8 cellular contexts compared by ENCODE assay signal in genomic region chr13:113364371-113364932, GRCh38. TPM values are rescaled to one million over a fixed set of nuclear protein-coding genes. Genes with fewer than 3 reads are reported as not detected.
DNase-seq lines count a peak whose midpoint lies in the region; ATAC-seq, FAIRE-seq and TF ChIP-seq lines count a peak whose summit lies in the region.

No MANE protein-coding gene starts in this region.

- no peaks in the 10 kb centered on the region for H3K9me3 Mint-ChIP-seq in astrocyte (ENCODE audit: unreplicated experiment)

- H3K9me2 ChIP-seq in HCT116 (ENCODE audit: insufficient read depth): no peaks in the 10 kb centered on the region

- H3K9me3 ChIP-seq in HCT116 (ENCODE audit: control insufficient read depth in 1 of 2, insufficient read depth in 1 of 2, low read depth in 1 of 2, low read length in 2 of 2) (no peaks in the 10 kb centered on the region), astrocyte (ENCODE audit: insufficient read depth, low read depth, low read length) (no peaks in the 10 kb centered on the region), stomach smooth muscle (ENCODE audit: control insufficient read depth in 2 of 2, low read length in 2 of 2) (no peaks in the 10 kb centered on the region)

- no peak overlapping the region for H3K4me3 Mint-ChIP-seq in astrocyte (ENCODE audit: unreplicated experiment)

- H3K36me3 Mint-ChIP-seq in astrocyte (ENCODE audit: low read depth, unreplicated experiment): no peaks in the 10 kb centered on the region

- no peak for TF ChIP-seq POLR2A in HCT116 (IDR thresholded peaks at IDR 0.05; ENCODE audit: borderline replicate concordance, extremely low read depth, insufficient read depth, insufficient read length)
- no peak for TF ChIP-seq POLR2A in GM12892 (IDR thresholded peaks at IDR 0.05; ENCODE audit: low read depth, low read length)

- TF ChIP-seq RAD21 in HCT116 (IDR thresholded peaks at IDR 0.05; ENCODE audit: low read depth): no peak

- H3K27ac ChIP-seq in HCT116 (ENCODE audit: low read depth, low read length) (peak overlapping the region; percentile 40), astrocyte (ENCODE audit: low read depth, low read length) (no peak overlapping the region), stomach smooth muscle (ENCODE audit: low read length) (peak overlapping the region; percentile 69)

- no peak for DNase-seq in HCT116 (ENCODE audit: low read depth, low spot score)
- no peak for DNase-seq in astrocyte (ENCODE audit: low read depth)
- peak; percentile 55 for DNase-seq in left lobe of liver (ENCODE audit: low spot score)
- DNase-seq in amniotic stem cell (lab: John Stamatoyannopoulos, UW): no peak
- no peak for DNase-seq in GDM1 (lab: John Stamatoyannopoulos, UW)
- DNase-seq in GM19240 (ENCODE audit: insufficient read length, low spot score): no peak
- DNase-seq in GM12892 (ENCODE audit: insufficient read length): no peak

- H3K79me2 ChIP-seq in HCT116 (ENCODE audit: insufficient read depth, low read length): peaks cover 10% of the 10 kb centered on the region
- H3K79me2 ChIP-seq in astrocyte (ENCODE audit: insufficient read depth, low read length): no peaks in the 10 kb centered on the region

- no peak for TF ChIP-seq CTCF in HCT116 (IDR thresholded peaks at IDR 0.05 in 2 of 3, conservative IDR thresholded peaks at IDR 0.05 in 1 of 3; ENCODE audit: borderline replicate concordance in 1 of 3, insufficient read depth in 1 of 3, low read depth in 2 of 3, low read length in 2 of 3)
- TF ChIP-seq CTCF in astrocyte (IDR thresholded peaks at IDR 0.05; ENCODE audit: insufficient read depth, low read depth, low read length): no peak

- H3K4me3 ChIP-seq in HCT116 (replicated peaks in 1 of 2; ENCODE audit: low read depth in 1 of 2, low read length in 2 of 2) (0 out of 4 replicates have a peak overlapping the region, but pooled peaks of 1 of the 2 experiments have one; percentile 9), astrocyte (ENCODE audit: insufficient read depth, low read depth, low read length) (no peak overlapping the region), stomach smooth muscle (ENCODE audit: low read length in 2 of 2) (peak overlapping the region; percentile 53 to 75)

- BruUV-seq in HCT116 (replicated peaks; lab: Mats Ljungman, UMichigan): no TSS peak

- intact Hi-C loops in HCT116 (cut with micrococcal nuclease): loop anchor here (5.0 kb wide), 1 partner anchor 67 kb away; the partner anchor contains the start of gene LAMP1

- no peak for FAIRE-seq in astrocyte (lab: Jason Lieb, UNC)
- no peak for FAIRE-seq in GM12892 (lab: Jason Lieb, UNC)

- peaks cover 10 to 14% of the 10 kb centered on the region in 2 experiments for H3K4me1 ChIP-seq in HCT116 (ENCODE audit: control insufficient read depth in 1 of 2, insufficient read depth in 2 of 2, low read length in 2 of 2)
- no peaks in the 10 kb centered on the region for H3K4me1 ChIP-seq in astrocyte (ENCODE audit: insufficient read depth, low read length)
- peaks cover 14% of the 10 kb centered on the region for H3K4me1 ChIP-seq in stomach smooth muscle (ENCODE audit: control insufficient read depth, insufficient read depth, low read length)

- H3K9ac ChIP-seq in HCT116 (ENCODE audit: low read length) (0 out of 2 replicates have a peak overlapping the region, but pooled peaks have one; percentile 20), astrocyte (ENCODE audit: low read length) (no peak overlapping the region), stomach smooth muscle (ENCODE audit: low read length in 2 of 2) (peak overlapping the region; percentile 77 to 79)

- POLR2A ChIA-PET in HCT116 (lab: Charles Lee): no interaction called here

- H3K4me2 ChIP-seq in HCT116 (ENCODE audit: low read length) (peak overlapping the region; percentile 52), astrocyte (ENCODE audit: low read length) (no peak overlapping the region)

- no peaks in the 10 kb centered on the region for H4K20me1 ChIP-seq in HCT116 (ENCODE audit: insufficient read depth)
- H4K20me1 ChIP-seq in astrocyte (ENCODE audit: insufficient read depth, low read length): no peaks in the 10 kb centered on the region

- ATAC-seq in HCT116 (no peak), left lobe of liver (no peak)

- no peaks in the 10 kb centered on the region for H3K4me1 Mint-ChIP-seq in astrocyte (ENCODE audit: low read depth, unreplicated experiment)

- peaks cover 55% of the 10 kb centered on the region for H3K27me3 Mint-ChIP-seq in astrocyte (ENCODE audit: low read depth, unreplicated experiment)

- no peaks in the 10 kb centered on the region for H3K27me3 ChIP-seq in HCT116 (ENCODE audit: insufficient read depth, low read length)
- H3K27me3 ChIP-seq in astrocyte (ENCODE audit: insufficient read depth, low read length): peaks cover 32% of the 10 kb centered on the region
- no peaks in the 10 kb centered on the region for H3K27me3 ChIP-seq in stomach smooth muscle (ENCODE audit: control insufficient read depth in 1 of 2, insufficient read depth in 2 of 2, low read length in 2 of 2)

- no peak overlapping the region for H3K27ac Mint-ChIP-seq in astrocyte (ENCODE audit: unreplicated experiment)

- CTCF ChIA-PET in HCT116 (lab: Charles Lee): interaction anchor here (1.4 kb wide), 1 partner anchor 29 kb away, joined by 3 read pairs; no protein-coding TSS in a partner anchor

- 0 out of 4 replicates have a peak, but pooled peaks cover 0 to 3% of the 10 kb centered on the region in 2 experiments for H3K36me3 ChIP-seq in HCT116 (ENCODE audit: control insufficient read depth in 1 of 2, insufficient read depth in 2 of 2, low read length in 2 of 2)
- H3K36me3 ChIP-seq in astrocyte (ENCODE audit: insufficient read depth, low read length): no peaks in the 10 kb centered on the region
- no peaks in the 10 kb centered on the region for H3K36me3 ChIP-seq in stomach smooth muscle (ENCODE audit: control insufficient read depth in 2 of 2, insufficient read depth in 2 of 2, low read length in 2 of 2)

- RAD21 ChIA-PET in HCT116 (lab: Charles Lee; ENCODE audit: low non-redundant PET in 1 of 2, low total read pairs in 2 of 2, uncharacterized antibody in 2 of 2, unreplicated experiment in 2 of 2): no interaction called here

- no peak overlapping the region for H2AFZ ChIP-seq in HCT116 (ENCODE audit: low read depth, low read length, poor library complexity, severe bottlenecking)
- peak overlapping the region; percentile 18 for H2AFZ ChIP-seq in astrocyte (ENCODE audit: low read depth, low read length)

TF ChIP-seq in HCT116, 20 proteins besides CTCF, POLR2A, EP300 and RAD21:
- TF ChIP-seq FOSL1 (IDR thresholded peaks at IDR 0.05; ENCODE audit: low read depth): no peak
- no peak for TF ChIP-seq CEBPB (IDR thresholded peaks at IDR 0.05; ENCODE audit: low read depth)
- TF ChIP-seq EGR1 (IDR thresholded peaks at IDR 0.05; ENCODE audit: low read depth): no peak
- no peak for TF ChIP-seq JUND (IDR thresholded peaks at IDR 0.05)
- no peak for TF ChIP-seq ZFX (IDR thresholded peaks at IDR 0.05)

RNA-seq across cellular contexts. Expression of gene GRTP1, which starts 0.5 kb away (rescaled TPM):
- total RNA-seq in HCT116 (2021; ENCODE audit: unreplicated experiment): 30.3 TPM
- 14.0 and 20.9 TPM in 2 replicates for polyA plus RNA-seq in HCT116 (2012)
- 0.36 and 0.61 TPM in 2 replicates for total RNA-seq in astrocyte
- 38.3 TPM for total RNA-seq in left lobe of liver
- polyA plus RNA-seq in GM12892 (2012; ENCODE audit: missing spikeins): 1.0 TPM

Comparison
In these comparisons a context has a peak if more than half of its experiments do, and no peak if none do; other contexts are left out.
1. RNA of gene GRTP1, which starts 0.5 kb away (total RNA-seq): 38.3 TPM in left lobe of liver (single experiment) and 30.3 TPM in HCT116 (single experiment); 0.36 to 0.61 TPM in astrocyte; every median in the first group is over 10 times any median in the second.